ENCODE assay signal across 8 cellular contexts in genomic region chr1:117930173-117930447, GRCh38. TPM values are rescaled to one million over a fixed set of nuclear protein-coding genes. Genes with fewer than 3 reads are reported as not detected.
DNase-seq lines count a peak whose midpoint lies in the region; FAIRE-seq and TF ChIP-seq lines count a peak whose summit lies in the region.

No MANE protein-coding gene starts in this region.

- peak overlapping the region; percentile 70 for H2AFZ ChIP-seq in SU-DHL-6 (ENCODE audit: low read depth, low read length, severe bottlenecking)

- H3K27ac Mint-ChIP-seq in T-helper 1 cell treated with Interleukin-12 subunit alpha and Interleukin-12 subunit beta and Interleukin-4 antibody, amounts not matched to agents 30 μg/mL and 1 μg/mL, for 36 hours, result peak overlapping the region; percentile 91

- peak overlapping the region; percentile 97 for H3K4me3 Mint-ChIP-seq in T-helper 1 cell treated with Interleukin-12 subunit alpha and Interleukin-12 subunit beta and Interleukin-4 antibody, amounts not matched to agents 30 μg/mL and 1 μg/mL, for 36 hours

- peaks cover 45% of the 10 kb centered on the region for H3K4me1 Mint-ChIP-seq in T-helper 1 cell treated with Interleukin-12 subunit alpha and Interleukin-12 subunit beta and Interleukin-4 antibody, amounts not matched to agents 30 μg/mL and 1 μg/mL, for 36 hours (ENCODE audit: low read depth)

- H3K4me1 ChIP-seq in small intestine (ENCODE audit: control insufficient read depth in 2 of 2, insufficient read depth in 1 of 2, low read depth in 1 of 2, low read length in 1 of 2), result peaks cover 2% of the 10 kb centered on the region in 2 donors

- 0 to 1% (median 1%) methylated on average over 12 of the region's 12 CpGs for WGBS in small intestine, 3 donors

- H3K9me3 Mint-ChIP-seq in T-helper 1 cell treated with Interleukin-12 subunit alpha and Interleukin-12 subunit beta and Interleukin-4 antibody, amounts not matched to agents 30 μg/mL and 1 μg/mL, for 36 hours, result no peaks in the 10 kb centered on the region

- H3K4me2 ChIP-seq in SU-DHL-6 (ENCODE audit: low read depth, low read length, poor library complexity, severe bottlenecking), result peak overlapping the region; percentile 99

- no peaks in the 10 kb centered on the region for H3F3A ChIP-seq in SU-DHL-6 (ENCODE audit: insufficient read depth)

- H3K9me3 ChIP-seq in SU-DHL-6 (ENCODE audit: insufficient read depth, low read length), result no peaks in the 10 kb centered on the region
- no peaks in the 10 kb centered on the region for H3K9me3 ChIP-seq in small intestine (ENCODE audit: control insufficient read depth, low read depth)

- H3K9me2 ChIP-seq in SU-DHL-6 (replicated peaks; ENCODE audit: insufficient read depth, low read length), result no peaks in the 10 kb centered on the region

- no peak for FAIRE-seq in small intestine (lab: Jason Lieb, UNC)

- peaks cover 77% of the 10 kb centered on the region for H3K79me2 ChIP-seq in SU-DHL-6 (ENCODE audit: insufficient read depth, low read length)

- H3K27me3 ChIP-seq in SU-DHL-6 (ENCODE audit: low read length) (no peaks in the 10 kb centered on the region), small intestine (ENCODE audit: control insufficient read depth in 2 of 2, insufficient read depth in 2 of 2, low read length in 2 of 2) (no peaks in the 10 kb centered on the region)

- DNase-seq in T-helper 1 cell (no peak), germinal center (ENCODE audit: low spot score) (peak; percentile 3), small intestine (no peak), NCI-H446 (lab: John Stamatoyannopoulos, UW) (no peak), NCI-H2227 (lab: John Stamatoyannopoulos, UW; ENCODE audit: unreplicated experiment) (no peak)
- no peak for DNase-seq in stimulated activated naive CD4-positive, alpha-beta T cell treated with Interleukin-2 at 50 U/mL for 16 hours (lab: John Stamatoyannopoulos, UW)

- peak overlapping the region; percentile 30 for H3K27ac ChIP-seq in SU-DHL-6 (ENCODE audit: low read depth, low read length)
- peak overlapping the region; percentile 12 to 65 for H3K27ac ChIP-seq in small intestine (ENCODE audit: low read depth in 1 of 2, low read length in 1 of 2)

- H3K9ac ChIP-seq in SU-DHL-6 (ENCODE audit: low read length), result peak overlapping the region; percentile 71

- peaks cover 5% of the 10 kb centered on the region for H3K27me3 Mint-ChIP-seq in T-helper 1 cell treated with Interleukin-12 subunit alpha and Interleukin-12 subunit beta and Interleukin-4 antibody, amounts not matched to agents 30 μg/mL and 1 μg/mL, for 36 hours (ENCODE audit: low read depth)

- peaks cover 24% of the 10 kb centered on the region for H3K36me3 Mint-ChIP-seq in T-helper 1 cell treated with Interleukin-12 subunit alpha and Interleukin-12 subunit beta and Interleukin-4 antibody, amounts not matched to agents 30 μg/mL and 1 μg/mL, for 36 hours (ENCODE audit: low read depth)

- peak overlapping the region; percentile 79 for H3K4me3 ChIP-seq in SU-DHL-6 (ENCODE audit: insufficient read depth, low read length, poor library complexity, severe bottlenecking)
- peak overlapping the region; percentile 52 to 72 for H3K4me3 ChIP-seq in small intestine (ENCODE audit: low read depth in 1 of 2, low read length in 2 of 2)

- H3K36me3 ChIP-seq in SU-DHL-6 (ENCODE audit: low read length) (peaks cover 14% of the 10 kb centered on the region), small intestine (ENCODE audit: control insufficient read depth in 2 of 2, insufficient read depth in 2 of 2, low read length in 2 of 2) (peaks cover 0 to 1% of the 10 kb centered on the region in 2 donors)

- peaks cover 20% of the 10 kb centered on the region for H4K20me1 ChIP-seq in SU-DHL-6 (ENCODE audit: low read depth, low read length)

- TF ChIP-seq CTCF in SU-DHL-6 (IDR thresholded peaks at IDR 0.05; ENCODE audit: insufficient read depth, low read length, poor library complexity, severe bottlenecking), result no peak

RNA-seq across cellular contexts. Expression of gene WDR3, which starts 0.6 kb away (rescaled TPM):
- 1 to 10 TPM; 1.9 to 7.8 (median 4.0) TPM for polyA plus RNA-seq in small intestine

RNA-seq across cellular contexts. Expression of gene GDAP2, which starts 0.7 kb away (rescaled TPM):
- polyA plus RNA-seq in small intestine, result 1 to 10 TPM; 4.6 to 9.8 (median 5.7) TPM
